Comparison of ENCODE assay signal across 8 cellular contexts in genomic region chr12:50111693-50112455, GRCh38. TPM values are rescaled to one million over a fixed set of nuclear protein-coding genes. Genes with fewer than 3 reads are reported as not detected.
DNase-seq lines count a peak whose midpoint lies in the region; ATAC-seq and TF ChIP-seq lines count a peak whose summit lies in the region.

TSS of gene COX14 (plus strand) at chr12:50112236. CDS start at chr12:50120044, 7,808 bp downstream.

- peaks cover 11% of the 10 kb centered on the region for H3K4me1 ChIP-seq in BE2C
- peaks cover 32% of the 10 kb centered on the region for H3K4me1 ChIP-seq in colonic mucosa

- peak within 1 kb of the TSS; percentile 93 for H3K4me3 ChIP-seq in BE2C (ENCODE audit: low read depth, low read length)
- H3K4me3 ChIP-seq in colonic mucosa = peak within 1 kb of the TSS; percentile 73

- peak within 1 kb of the TSS; percentile 89 for H3K27ac ChIP-seq in colonic mucosa
- peak within 1 kb of the TSS; percentile 94 for H3K27ac ChIP-seq in layer of hippocampus (ENCODE audit: low read depth, low read length)

- H3K27me3 ChIP-seq in BE2C (no peaks in the 10 kb centered on the region), colonic mucosa (no peaks in the 10 kb centered on the region), layer of hippocampus (ENCODE audit: control insufficient read depth, insufficient read depth, low read length) (no peaks in the 10 kb centered on the region)

- TF ChIP-seq CTCF in BE2C (IDR thresholded peaks at IDR 0.05; ENCODE audit: low read depth, low read length) (peak; percentile 85), colonic mucosa (IDR thresholded peaks at IDR 0.05) (peak; percentile 94)

- DNase-seq in BE2C (peak; percentile 99), GM19238 (ENCODE audit: insufficient read length, low spot score) (peak; percentile 91), NCI-H524 treated with DMSO at 0.1 percent for 48 hours (lab: John Stamatoyannopoulos, UW) (peak; percentile 97), colonic mucosa (peak; percentile 99)
- peak; percentile 99 for DNase-seq in activated CD4-positive, alpha-beta T cell treated with anti-CD3 and anti-CD28 coated beads for 48 hours
- peak; percentile 99 for DNase-seq in stimulated activated CD4-positive, alpha-beta T cell treated with anti-CD3 and anti-CD28 coated beads, Interleukin-1b, Interleukin-23, amount 100 ng/mL, for 48 hours

- intact Hi-C loops in colonic mucosa (cut with DNase I) = no loop called here

- ATAC-seq in HG03457 (IDR thresholded peaks at IDR 0.05; ENCODE audit: unreplicated experiment) = peak; percentile 72

- H3K9me3 ChIP-seq in BE2C = no peaks in the 10 kb centered on the region
- H3K9me3 ChIP-seq in colonic mucosa = no peaks in the 10 kb centered on the region

- peak within 1 kb of the TSS; percentile 96 to 99 for H3K9ac ChIP-seq in colonic mucosa (ENCODE audit: low read depth in 2 of 2, low read length in 2 of 2)

- H3K36me3 ChIP-seq in BE2C (peaks cover 4% of the 10 kb centered on the region; the same call in 1 of the 2 replicates), colonic mucosa (no peaks in the 10 kb centered on the region)

RNA-seq across cellular contexts. Expression of gene COX14, which starts in this region (rescaled TPM):
- 204 TPM for polyA plus RNA-seq in BE2C (2012; ENCODE audit: insufficient read depth, insufficient read length, low read depth)
- 10 to 100 TPM; 74.4 to 86.8 TPM for total RNA-seq in colonic mucosa

Comparison
In these comparisons a context has a peak if more than half of its experiments do, and no peak if none do; other contexts are left out.
1. Peak in every context shown above with its lines: DNase-seq, ATAC-seq, H3K4me3 ChIP-seq and H3K27ac ChIP-seq.